ENCODE assay signal across 8 cellular contexts in the genomic region with DNA sequence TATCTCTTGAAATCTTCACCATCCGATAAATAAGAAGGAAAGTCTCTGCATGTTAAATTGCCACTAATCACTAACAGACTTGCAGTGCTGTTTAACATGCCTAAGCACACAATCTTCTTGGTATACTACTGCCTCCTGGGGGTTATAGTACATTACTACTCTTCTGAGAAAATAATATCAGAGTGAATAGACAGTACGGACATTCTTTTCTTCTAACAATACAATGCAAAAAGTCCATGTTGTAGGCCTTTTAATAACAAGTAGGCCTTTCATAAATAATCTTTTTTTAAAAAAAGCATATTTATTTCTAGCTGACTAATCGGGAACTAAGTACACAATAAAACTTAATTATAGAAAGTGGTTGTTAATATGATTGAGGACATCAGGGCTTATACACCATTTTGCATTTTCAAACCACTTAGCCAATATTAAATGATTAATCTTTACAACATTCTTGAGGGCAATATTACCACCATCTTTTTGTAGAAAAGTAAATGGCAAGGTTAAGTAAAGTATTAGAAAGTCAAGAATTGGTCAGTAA.
A peak's percentile ranks its signal among the peaks of the same experiment; 100 is the strongest.
DNase-seq lines count a peak whose midpoint lies in the region; ATAC-seq, FAIRE-seq and TF ChIP-seq lines count a peak whose summit lies in the region.

No MANE protein-coding gene starts in this region.

- TF ChIP-seq CTCF in A549 (IDR thresholded peaks at IDR 0.05) (peak; percentile 76), GM12872 (IDR thresholded peaks at IDR 0.05; ENCODE audit: insufficient read depth, low read depth, low read length) (peak; percentile 62; the same call in 2 of the 3 replicates), VCaP (conservative IDR thresholded peaks at IDR 0.05) (peak; percentile 87)

- H3K9me3 ChIP-seq in A549, result no peaks in the 10 kb centered on the region

- POLR2A ChIA-PET in A549 (lab: Yijun Ruan, JAX), result no interaction called here

- peak; percentile 87 to 91 for TF ChIP-seq RAD21 in A549 (conservative IDR thresholded peaks at IDR 0.05 in 1 of 2, IDR thresholded peaks at IDR 0.05 in 1 of 2)

- no peak for TF ChIP-seq EP300 in A549 (IDR thresholded peaks at IDR 0.05)

- FAIRE-seq in A549 (lab: Jason Lieb, UNC), result no peak

- H3K4me2 ChIP-seq in A549, result peak overlapping the region; percentile 50

- 5% methylated on average over 3 of the region's 3 CpGs for WGBS in A549 (ENCODE audit: missing lambda C conversion rate)

- H3K27ac ChIP-seq in A549 (no peak overlapping the region), VCaP (0 out of 2 replicates have a peak overlapping the region, but pooled peaks have one; percentile 24)

- ATAC-seq in A549 (peak; percentile 92 to 95), HG03095 (IDR thresholded peaks at IDR 0.05; ENCODE audit: unreplicated experiment) (no peak)

- H3K4me3 ChIP-seq in A549, result no peak overlapping the region

- DNase-seq in A549 (ENCODE audit: low read depth in 1 of 2, low spot score in 1 of 2) (peak; percentile 9 to 61), NCI-H2081 treated with DMSO at 0.1 percent for 48 hours (lab: John Stamatoyannopoulos, UW) (peak; percentile 26), globus pallidus (ENCODE audit: low spot score) (peak; percentile 78), putamen (ENCODE audit: low spot score) (peak; percentile 50), activated T-cell treated with anti-CD3 and anti-CD28 coated beads for 4 hours (no peak)

- no peak for TF ChIP-seq POLR2A in A549 (IDR thresholded peaks at IDR 0.05; ENCODE audit: low read length)

- CTCF ChIA-PET in A549 (lab: Yijun Ruan, JAX), result interaction anchor here (0.6 to 4.4 kb wide), 5 partner anchors 225 to 588 kb away, joined by 3 to 31 read pairs (median 12); no protein-coding TSS in a partner anchor

- H3K4me1 ChIP-seq in A549, result peaks cover 29% of the 10 kb centered on the region

TF ChIP-seq in A549, 52 proteins besides CTCF, POLR2A, EP300 and RAD21:
- peak; percentile 93 for TF ChIP-seq SMC3 (IDR thresholded peaks at IDR 0.05)
- TF ChIP-seq MAFK (IDR thresholded peaks at IDR 0.05; ENCODE audit: partially characterized antibody), result no peak
